10 cellular contexts compared by ENCODE assay signal in genomic region chr15:65940618-65940909, GRCh38.
DNase-seq lines count a peak whose midpoint lies in the region; ATAC-seq, FAIRE-seq and TF ChIP-seq lines count a peak whose summit lies in the region.
"Had no signal": no experiment of that assay in that cellular context is flagged by ENCODE, and none has a peak within 500 bp of the region (broad histone marks: within the 10 kb centered on the region; RNA-seq: fewer than 3 reads in every experiment).

No MANE protein-coding gene starts in this region.

- no peaks in the 10 kb centered on the region for H3F3A ChIP-seq in GM23338 (replicated peaks; ENCODE audit: low read depth)

- H3K27me3 Mint-ChIP-seq in GM23338 (ENCODE audit: insufficient read depth, low read depth, poor library complexity) = peaks cover 5% of the 10 kb centered on the region

- TF ChIP-seq CTCF in RWPE1 (conservative IDR thresholded peaks at IDR 0.05; ENCODE audit: low read depth) (no peak), fibroblast of the aortic adventitia (IDR thresholded peaks at IDR 0.05; ENCODE audit: insufficient read depth, low read length) (no peak), GM23338 (conservative IDR thresholded peaks at IDR 0.05; ENCODE audit: low read depth in 2 of 2) (no peak)

- H3K27ac ChIP-seq in RWPE1 = peak overlapping the region; percentile 69
- no peak overlapping the region for H3K27ac ChIP-seq in GM23338 (ENCODE audit: low read depth)

- no peak overlapping the region for H3K4me2 ChIP-seq in GM23338

- H3K79me2 ChIP-seq in GM23338 (replicated peaks; ENCODE audit: insufficient read depth) = no peaks in the 10 kb centered on the region

- H3K27me3 ChIP-seq in GM23338 (ENCODE audit: insufficient read depth) = no peaks in the 10 kb centered on the region

- H3K27ac Mint-ChIP-seq in GM23338 = no peak overlapping the region
- H3K27ac Mint-ChIP-seq: activated CD4-positive, alpha-beta T cell treated with anti-CD3 and anti-CD28 coated beads, Interleukin-2, amount 10 ng/mL, durations not matched to agents 24 days and 14 days had no signal

- H3K4me3 Mint-ChIP-seq in GM23338 = no peak overlapping the region
- H3K4me3 Mint-ChIP-seq: activated CD4-positive, alpha-beta T cell treated with anti-CD3 and anti-CD28 coated beads, Interleukin-2, amount 10 ng/mL, durations not matched to agents 24 days and 14 days; natural killer cell treated with Interleukin-12 subunit alpha and Interleukin-12 subunit beta and Interleukin-15 and Interleukin-18, amount 100 ng/mL, for 72 hours had no signal

- no peak overlapping the region for H3K4me3 ChIP-seq in fibroblast of the aortic adventitia (ENCODE audit: low read depth, low read length)
- H3K4me3 ChIP-seq in GM23338 = no peak overlapping the region

- ATAC-seq in GM23338 = no peak
- ATAC-seq: natural killer cell treated with Interleukin-12 subunit alpha and Interleukin-12 subunit beta and Interleukin-15 and Interleukin-18, amount 100 ng/mL, for 72 hours had no signal

- no peak for TF ChIP-seq POLR2A in H54 (IDR thresholded peaks at IDR 0.05; ENCODE audit: low read depth, low read length)

- FAIRE-seq in H54 (lab: Jason Lieb, UNC) = no peak

- H3K4me1 Mint-ChIP-seq in GM23338 = no peaks in the 10 kb centered on the region

- H4K20me1 ChIP-seq in GM23338 (replicated peaks; ENCODE audit: insufficient read depth) = no peaks in the 10 kb centered on the region

- no peaks in the 10 kb centered on the region for H3K36me3 Mint-ChIP-seq in GM23338 (ENCODE audit: low read depth)
- H3K36me3 Mint-ChIP-seq: natural killer cell treated with Interleukin-12 subunit alpha and Interleukin-12 subunit beta and Interleukin-15 and Interleukin-18, amount 100 ng/mL, for 72 hours had no signal

- H3K9me3 Mint-ChIP-seq in GM23338 = no peaks in the 10 kb centered on the region
- H3K9me3 Mint-ChIP-seq: activated CD4-positive, alpha-beta T cell treated with anti-CD3 and anti-CD28 coated beads, Interleukin-2, amount 10 ng/mL, durations not matched to agents 24 days and 14 days; natural killer cell treated with Interleukin-12 subunit alpha and Interleukin-12 subunit beta and Interleukin-15 and Interleukin-18, amount 100 ng/mL, for 72 hours had no signal

- POLR2A ChIA-PET in RWPE1 (lab: Yijun Ruan, JAX; ENCODE audit: low non-redundant PET) = no interaction called here

- no peaks in the 10 kb centered on the region for H3K36me3 ChIP-seq in GM23338 (ENCODE audit: insufficient read depth)

- H3K4me1 ChIP-seq in GM23338 (ENCODE audit: insufficient read depth) = no peaks in the 10 kb centered on the region

- CTCF ChIA-PET in RWPE1 (lab: Yijun Ruan, JAX) = no interaction called here

- H3K9me2 ChIP-seq in GM23338 (ENCODE audit: insufficient read depth) = no peaks in the 10 kb centered on the region

- no peak overlapping the region for H2AFZ ChIP-seq in GM23338

- DNase-seq in H54 (ENCODE audit: insufficient read length, low spot score) (peak; percentile 34), RWPE1 (ENCODE audit: low spot score) (peak; percentile 71), fibroblast of the aortic adventitia (ENCODE audit: low read depth) (peak; percentile 14), renal cortical epithelial cell (ENCODE audit: low read depth) (peak; percentile 59), NCI-H2081 treated with DMSO at 0.1 percent for 48 hours (lab: John Stamatoyannopoulos, UW) (no peak), GM23338 (ENCODE audit: low spot score) (no peak)
- DNase-seq in activated CD4-positive, alpha-beta T cell treated with anti-CD3 and anti-CD28 coated beads for 4 hours = no peak
- DNase-seq: activated CD4-positive, alpha-beta T cell treated with anti-CD3 and anti-CD28 coated beads, Interleukin-2, amount 10 ng/mL, durations not matched to agents 24 days and 14 days; OCI-M1 had no signal

TF ChIP-seq in GM23338, 12 proteins besides CTCF, POLR2A, EP300 and RAD21 (continues in another document):
- no peak for TF ChIP-seq EZH2phosphoT487 (IDR thresholded peaks at IDR 0.05; ENCODE audit: unreplicated experiment)
- no peak for TF ChIP-seq REST (IDR thresholded peaks at IDR 0.05; ENCODE audit: unreplicated experiment)
- TF ChIP-seq ZNF462 (CRISPR knock-in tag; IDR thresholded peaks at IDR 0.05) = no peak
- TF ChIP-seq CREB1 (CRISPR knock-in tag; IDR thresholded peaks at IDR 0.05; ENCODE audit: low read depth) = no peak
- TF ChIP-seq POLR2AphosphoS5 (IDR thresholded peaks at IDR 0.05; ENCODE audit: low read depth) = no peak
- TF ChIP-seq EZH2 (IDR thresholded peaks at IDR 0.05; ENCODE audit: low read depth, unreplicated experiment) = no peak
- no peak for TF ChIP-seq STAT1 (IDR thresholded peaks at IDR 0.05; ENCODE audit: unreplicated experiment)

Comparison
In these comparisons a context has a peak if more than half of its experiments do, and no peak if none do; other contexts are left out.
1. DNase-seq: peak in H54 (single experiment), RWPE1 (single experiment), fibroblast of the aortic adventitia (single experiment) and renal cortical epithelial cell (single experiment); none in activated CD4-positive, alpha-beta T cell treated with anti-CD3 and anti-CD28 coated beads for 4 hours (0 of 2), NCI-H2081 treated with DMSO at 0.1 percent for 48 hours (single experiment) and GM23338 (single experiment).